In genomic region chr18:62954341-62954740, GRCh38 we compare ENCODE assay signal across 12 cellular contexts.
DNase-seq lines count a peak whose midpoint lies in the region; ATAC-seq and TF ChIP-seq lines count a peak whose summit lies in the region.
"Had no signal": no experiment of that assay in that cellular context is flagged by ENCODE, and none has a peak within 500 bp of the region (broad histone marks: within the 10 kb centered on the region; RNA-seq: fewer than 3 reads in every experiment).

No MANE protein-coding gene starts in this region.

- DNase-seq in DND-41 (no peak), NCI-H510A (lab: John Stamatoyannopoulos, UW) (peak; percentile 61), epithelial cell of esophagus (ENCODE audit: low read depth) (peak; percentile 62), caudate nucleus (lab: John Stamatoyannopoulos, UW) (no peak), GM23248 (no peak), neuronal stem cell (ENCODE audit: low spot score) (no peak)
- DNase-seq: activated naive CD4-positive, alpha-beta T cell treated with Interleukin-2 at 50 U/mL for 16 hours; heart right ventricle; NCI-H1436; NK-92 treated with Interleukin-12 subunit alpha and Interleukin-12 subunit beta, amount 100 ng/mL, for 24 hours had no signal

- 57 to 60% methylated on average over 2 of the region's 2 CpGs for WGBS in GM23248 (ENCODE audit: low coverage in 1 of 2, low lambda C conversion rate in 2 of 2, missing lambda C conversion rate in 2 of 2), 2 experiments
- no CpG with 5 or more reads among the region's 2 CpGs for WGBS in neuronal stem cell (ENCODE audit: extremely low coverage in 2 of 2, insufficient read length in 2 of 2, insufficient replicate concordance in 1 of 2), 2 donors

- H3K14ac ChIP-seq in neuronal stem cell (ENCODE audit: low read length): no peak overlapping the region

- no peak overlapping the region for H3K27ac ChIP-seq in BLaER1
- H3K27ac ChIP-seq in DND-41 (ENCODE audit: low read length): no peak overlapping the region
- no peak overlapping the region for H3K27ac ChIP-seq in caudate nucleus (ENCODE audit: low read depth, low read length)
- H3K27ac ChIP-seq in GM23248: no peak overlapping the region
- no peak overlapping the region for H3K27ac ChIP-seq in neuronal stem cell (replicated peaks; ENCODE audit: low read length)

- H3K79me1 ChIP-seq in neuronal stem cell (ENCODE audit: low read depth, low read length): no peaks in the 10 kb centered on the region

- TF ChIP-seq CTCF in DND-41 (IDR thresholded peaks at IDR 0.05; ENCODE audit: borderline replicate concordance, extremely low read depth, low read length, poor library complexity, severe bottlenecking) (no peak), epithelial cell of esophagus (IDR thresholded peaks at IDR 0.05; ENCODE audit: insufficient read depth, low read depth, low read length, missing control alignments) (no peak)

- H2BK120ac ChIP-seq in neuronal stem cell (ENCODE audit: low read depth, low read length): no peak overlapping the region

- H3K27me3 ChIP-seq in BLaER1: no peaks in the 10 kb centered on the region
- no peaks in the 10 kb centered on the region for H3K27me3 ChIP-seq in DND-41 (ENCODE audit: insufficient read depth, low read length, poor library complexity)
- H3K27me3 ChIP-seq in GM23248 (replicated peaks; ENCODE audit: insufficient read depth): no peaks in the 10 kb centered on the region
- no peaks in the 10 kb centered on the region for H3K27me3 ChIP-seq in neuronal stem cell (ENCODE audit: control insufficient read depth in 3 of 3, insufficient read depth in 3 of 3, low read depth in 1 of 3, low read length in 3 of 3)
- H3K27me3 ChIP-seq: heart right ventricle had no signal

- H4K8ac ChIP-seq in neuronal stem cell (ENCODE audit: low read depth, low read length): no peak overlapping the region

- no peak overlapping the region for H2BK5ac ChIP-seq in neuronal stem cell (ENCODE audit: low read length)

- in situ Hi-C loops in GM23248 (cut with MboI): loop anchor here (10.0 kb wide), 1 partner anchor 240 kb away; the partner anchor contains the start of gene PHLPP1

- H3K4me2 ChIP-seq in BLaER1: peak overlapping the region; percentile 64
- H3K4me2 ChIP-seq in DND-41 (ENCODE audit: insufficient read depth, low read length): no peak overlapping the region
- no peak overlapping the region for H3K4me2 ChIP-seq in GM23248 (ENCODE audit: unreplicated experiment)
- no peak overlapping the region for H3K4me2 ChIP-seq in neuronal stem cell (ENCODE audit: insufficient read depth, low read length, poor library complexity, severe bottlenecking)

- no peak overlapping the region for H3K4ac ChIP-seq in neuronal stem cell (ENCODE audit: low read length)

- H4K20me1 ChIP-seq in BLaER1 (no peaks in the 10 kb centered on the region), DND-41 (ENCODE audit: insufficient read depth, low read length) (no peaks in the 10 kb centered on the region), GM23248 (ENCODE audit: insufficient read depth) (no peaks in the 10 kb centered on the region)

- H3F3A ChIP-seq in GM23248 (ENCODE audit: insufficient read depth): no peaks in the 10 kb centered on the region

- H2AK5ac ChIP-seq in neuronal stem cell (ENCODE audit: low read depth, low read length): no peak overlapping the region

- H3K4me1 ChIP-seq in BLaER1 (peaks cover 51% of the 10 kb centered on the region), DND-41 (ENCODE audit: insufficient read depth, low read length) (no peaks in the 10 kb centered on the region), GM23248 (ENCODE audit: insufficient read depth) (no peaks in the 10 kb centered on the region), neuronal stem cell (ENCODE audit: control insufficient read depth in 2 of 2, insufficient read depth in 1 of 2, low read depth in 1 of 2, low read length in 2 of 2) (no peaks in the 10 kb centered on the region)

- H2AFZ ChIP-seq in DND-41 (ENCODE audit: low read depth, low read length): no peak overlapping the region
- no peak overlapping the region for H2AFZ ChIP-seq in GM23248
- H2AFZ ChIP-seq in neuronal stem cell (ENCODE audit: low read length): no peak overlapping the region

- no peak overlapping the region for H2BK15ac ChIP-seq in neuronal stem cell (ENCODE audit: low read length)

- no peak overlapping the region for H2BK12ac ChIP-seq in neuronal stem cell (ENCODE audit: low read length)

- H3K9ac ChIP-seq in BLaER1 (no peak overlapping the region), DND-41 (ENCODE audit: low read depth, low read length) (no peak overlapping the region), GM23248 (no peak overlapping the region), neuronal stem cell (ENCODE audit: low read depth, low read length, poor library complexity) (no peak overlapping the region)

- H4K91ac ChIP-seq in neuronal stem cell (ENCODE audit: low read depth, low read length, poor library complexity): no peak overlapping the region

- no peaks in the 10 kb centered on the region for H3K9me2 ChIP-seq in GM23248 (ENCODE audit: insufficient read depth)

- H3K79me2 ChIP-seq in DND-41 (ENCODE audit: insufficient read depth, low read length): no peaks in the 10 kb centered on the region
- H3K79me2 ChIP-seq in GM23248 (ENCODE audit: insufficient read depth): no peaks in the 10 kb centered on the region

- peak; percentile 45; the same call in 1 of the 3 replicates for ATAC-seq in DND-41 (ENCODE audit: insufficient read depth, low read depth)
- no peak for ATAC-seq in HG02759 (IDR thresholded peaks at IDR 0.05; ENCODE audit: unreplicated experiment)

- no peak overlapping the region for H3K23ac ChIP-seq in neuronal stem cell (ENCODE audit: low read depth, low read length, poor library complexity)

- peaks cover 9% of the 10 kb centered on the region for H3K9me3 ChIP-seq in BLaER1
- H3K9me3 ChIP-seq in DND-41 (ENCODE audit: insufficient read depth, low read length, severe bottlenecking): no peaks in the 10 kb centered on the region
- no peaks in the 10 kb centered on the region for H3K9me3 ChIP-seq in GM23248 (ENCODE audit: low read depth)
- no peaks in the 10 kb centered on the region for H3K9me3 ChIP-seq in neuronal stem cell (replicated peaks in 1 of 2; ENCODE audit: control insufficient read depth in 2 of 2, insufficient read depth in 1 of 2, low read depth in 1 of 2, low read length in 2 of 2)
- H3K9me3 ChIP-seq: heart right ventricle had no signal

- H3K4me3 ChIP-seq in BLaER1: no peak overlapping the region
- no peak overlapping the region for H3K4me3 ChIP-seq in DND-41 (ENCODE audit: low read depth in 1 of 2, low read length in 2 of 2)
- H3K4me3 ChIP-seq in epithelial cell of esophagus (ENCODE audit: low read length): no peak overlapping the region
- no peak overlapping the region for H3K4me3 ChIP-seq in GM23248
- no peak overlapping the region for H3K4me3 ChIP-seq in neuronal stem cell (ENCODE audit: low read length in 2 of 2)
- H3K4me3 ChIP-seq: heart right ventricle had no signal

- peaks cover 46% of the 10 kb centered on the region for H3K36me3 ChIP-seq in BLaER1
- no peaks in the 10 kb centered on the region for H3K36me3 ChIP-seq in DND-41 (ENCODE audit: insufficient read depth, low read length)
- no peaks in the 10 kb centered on the region for H3K36me3 ChIP-seq in GM23248 (ENCODE audit: low read depth)
- peaks cover 0 to 61% of the 10 kb centered on the region in 2 donors for H3K36me3 ChIP-seq in neuronal stem cell (replicated peaks in 1 of 2; ENCODE audit: control insufficient read depth in 2 of 2, insufficient read depth in 2 of 2, low read length in 2 of 2)

- no peak overlapping the region for H3K18ac ChIP-seq in neuronal stem cell (ENCODE audit: low read length)

Comparison
In these comparisons a context has a peak if more than half of its experiments do, and no peak if none do; other contexts are left out.
1. DNase-seq: peak in NCI-H510A (single experiment) and epithelial cell of esophagus (single experiment); none in DND-41 (single experiment), caudate nucleus (0 of 61), GM23248 (single experiment) and neuronal stem cell (single experiment).